In genomic region chr1:152836881-152837280, GRCh38 we compare ENCODE assay signal across 22 cellular contexts.
"Had no signal": no experiment of that assay in that cellular context is flagged by ENCODE, and none has a peak within 500 bp of the region (broad histone marks: within the 10 kb centered on the region; RNA-seq: fewer than 3 reads in every experiment).

No MANE protein-coding gene starts in this region.

- ATAC-seq: HepG2 had no signal

- H3K4me3 ChIP-seq: SJSA1, SK-N-MC had no signal

- DNase-seq: IMR-90, Karpas-422, KG1, MM.1S, NCI-H1092 treated with DMSO at 0.1 percent for 48 hours, NCI-H1436, NCI-H187, NCI-H2029, NCI-H2081 treated with DMSO at 0.1 percent for 48 hours, NCI-H2171, NCI-H226, NCI-H446, NCI-H510A, NCI-H524 treated with DMSO at 0.1 percent for 48 hours, NCI-H69, NCI-H774, Right ventricle myocardium superior, RPMI8226, SIG-M5 had no signal
